In genomic region chr12:45707241-45707857, GRCh38 we compare ENCODE assay signal across 2 cellular contexts.
TF ChIP-seq lines count a peak whose summit lies in the region.

No MANE protein-coding gene starts in this region.

TF ChIP-seq in liver, 16 proteins besides CTCF, POLR2A, EP300 and RAD21:
- TF ChIP-seq HNF4A (conservative IDR thresholded peaks at IDR 0.05) (peak; percentile 21 to 50), ATF3 (IDR thresholded peaks at IDR 0.05) (no peak)

TF ChIP-seq in HepG2, 621 proteins besides CTCF, POLR2A, EP300 and RAD21:
- TF ChIP-seq ZNF180 (CRISPR knock-in tag; IDR thresholded peaks at IDR 0.05; ENCODE audit: borderline replicate concordance, low read depth) (no peak), ZBTB14 (CRISPR knock-in tag; IDR thresholded peaks at IDR 0.05) (no peak), RXRA (CRISPR knock-in tag; IDR thresholded peaks at IDR 0.05) (no peak), CEBPG (CRISPR knock-in tag; IDR thresholded peaks at IDR 0.05) (no peak), TFDP1 (CRISPR knock-in tag; IDR thresholded peaks at IDR 0.05; ENCODE audit: borderline replicate concordance) (no peak), ZNF652 (CRISPR knock-in tag; IDR thresholded peaks at IDR 0.05; ENCODE audit: borderline replicate concordance, low read depth) (no peak), NFATC3 (CRISPR knock-in tag; IDR thresholded peaks at IDR 0.05) (no peak), RXRB (CRISPR knock-in tag; IDR thresholded peaks at IDR 0.05; ENCODE audit: borderline replicate concordance) (no peak), NFAT5 (CRISPR knock-in tag; IDR thresholded peaks at IDR 0.05) (no peak)
TF ChIP-seq in HepG2: peak in this region for 0.
